In genomic region chr3:161415506-161416231, GRCh38 we compare ENCODE assay signal across 9 cellular contexts. TPM values are rescaled to one million over a fixed set of nuclear protein-coding genes. Genes with fewer than 3 reads are reported as not detected.
DNase-seq lines count a peak whose midpoint lies in the region; ATAC-seq and TF ChIP-seq lines count a peak whose summit lies in the region.
"Had no signal": no experiment of that assay in that cellular context is flagged by ENCODE, and none has a peak within 500 bp of the region (broad histone marks: within the 10 kb centered on the region; RNA-seq: fewer than 3 reads in every experiment).

No MANE protein-coding gene starts in this region.

- ATAC-seq in WTC11 (peak; percentile 24; the same call in 1 of the 2 replicates), sciatic nerve (peak; percentile 94), HG03159 (IDR thresholded peaks at IDR 0.05; ENCODE audit: unreplicated experiment) (no peak)

- H3K27ac ChIP-seq in left ventricle myocardium inferior (replicated peaks): peak overlapping the region; percentile 83
- H3K27ac ChIP-seq: HL-60 had no signal

- H3K4me1 Mint-ChIP-seq in WTC11: peaks cover 44% of the 10 kb centered on the region

- intact Hi-C loops in left ventricle myocardium inferior (cut with micrococcal nuclease): loop anchor here (10.0 kb wide), 1 partner anchor 321 kb away; no protein-coding TSS in a partner anchor
- intact Hi-C loops in sciatic nerve (cut with DNase I): loop anchor here (10.0 kb wide), 1 partner anchor 141 kb away; no protein-coding TSS in a partner anchor

- H3K9me3 Mint-ChIP-seq in WTC11: peaks cover 35% of the 10 kb centered on the region

- H3K9me3 ChIP-seq in left ventricle myocardium inferior (replicated peaks): no peaks in the 10 kb centered on the region

- H3K27me3 ChIP-seq in left ventricle myocardium inferior (ENCODE audit: low read depth): no peaks in the 10 kb centered on the region

- no peaks in the 10 kb centered on the region for H3K36me3 ChIP-seq in left ventricle myocardium inferior

- no peaks in the 10 kb centered on the region; the same call in none of the 2 replicates for H3K27me3 Mint-ChIP-seq in WTC11 (ENCODE audit: low read depth)

- peak overlapping the region; percentile 69 for H3K27ac Mint-ChIP-seq in WTC11

- peaks cover 38% of the 10 kb centered on the region for H3K36me3 Mint-ChIP-seq in WTC11

- POLR2A ChIA-PET in WTC11 (lab: Charles Lee): no interaction called here

- DNase-seq in GM03348 (ENCODE audit: low spot score) (peak; percentile 39), WTC11 (ENCODE audit: low spot score) (no peak), left ventricle myocardium inferior (no peak), sciatic nerve (ENCODE audit: low spot score) (no peak), NCI-H82 treated with DMSO at 0.1 percent for 48 hours (lab: John Stamatoyannopoulos, UW; ENCODE audit: unreplicated experiment) (no peak)
- no peak for DNase-seq in activated CD4-positive, alpha-beta T cell treated with anti-CD3 and anti-CD28 coated beads for 48 hours
- DNase-seq in activated CD4-positive, alpha-beta T cell treated with anti-CD3 and anti-CD28 coated beads, Interleukin-2, amount 50 U/mL, for 1 hour: no peak

- peaks cover 41% of the 10 kb centered on the region for H3K4me1 ChIP-seq in left ventricle myocardium inferior

- CTCF ChIA-PET in WTC11 (lab: Charles Lee): no interaction called here

- no peak overlapping the region for H3K4me3 ChIP-seq in left ventricle myocardium inferior

- no peak for TF ChIP-seq CTCF in WTC11 (IDR thresholded peaks at IDR 0.05)
- TF ChIP-seq CTCF in left ventricle myocardium inferior (IDR thresholded peaks at IDR 0.05; ENCODE audit: borderline replicate concordance): no peak

- no peak overlapping the region for H3K4me3 Mint-ChIP-seq in WTC11

TF ChIP-seq in WTC11, 78 proteins besides CTCF, POLR2A, EP300 and RAD21:
- TF ChIP-seq TEAD4 (CRISPR knock-in tag; IDR thresholded peaks at IDR 0.05) (no peak), MYBL2 (CRISPR knock-in tag; IDR thresholded peaks at IDR 0.05) (no peak)

RNA-seq across cellular contexts. Expression of gene SPTSSB, which starts 44.4 kb away (rescaled TPM):
- total RNA-seq in WTC11 (2021) (14.1 to 17.8 TPM (median 15.7 TPM) in 3 replicates), left ventricle myocardium inferior (0.25 TPM), sciatic nerve (0.40 TPM)

Comparison
In these comparisons a context has a peak if more than half of its experiments do, and no peak if none do; other contexts are left out.
1. RNA of gene SPTSSB, which starts 44.4 kb away (total RNA-seq): 14.1 to 17.8 TPM in WTC11; 0.40 TPM in sciatic nerve (single experiment) and 0.25 TPM in left ventricle myocardium inferior (single experiment); every median in the first group is over 10 times any median in the second.